7 cellular contexts compared by ENCODE assay signal in genomic region chr9:129139233-129139992, GRCh38. TPM values are rescaled to one million over a fixed set of nuclear protein-coding genes. Genes with fewer than 3 reads are reported as not detected.
DNase-seq lines count a peak whose midpoint lies in the region; ATAC-seq and TF ChIP-seq lines count a peak whose summit lies in the region.

No MANE protein-coding gene starts in this region.

- H3K4me3 Mint-ChIP-seq in activated CD8-positive, alpha-beta memory T cell treated with anti-CD3 and anti-CD28 coated beads, Interleukin-2, amount 10 ng/mL, durations not matched to agents 7 days and 5 days = peak overlapping the region; percentile 75
- peak overlapping the region; percentile 92 for H3K4me3 Mint-ChIP-seq in endothelial cell (ENCODE audit: unreplicated experiment)
- H3K4me3 Mint-ChIP-seq in mesothelial cell of epicardium = peak overlapping the region; percentile 75

- H3K36me3 Mint-ChIP-seq in activated CD8-positive, alpha-beta memory T cell treated with anti-CD3 and anti-CD28 coated beads, Interleukin-2, amount 10 ng/mL, durations not matched to agents 7 days and 5 days = peaks cover 15% of the 10 kb centered on the region
- peaks cover 21% of the 10 kb centered on the region for H3K36me3 Mint-ChIP-seq in endothelial cell (ENCODE audit: low read depth, unreplicated experiment)
- peaks cover 16% of the 10 kb centered on the region for H3K36me3 Mint-ChIP-seq in mesothelial cell of epicardium

- TF ChIP-seq CTCF in endothelial cell (IDR thresholded peaks at IDR 0.05; ENCODE audit: unreplicated experiment) (peak; percentile 98), mesothelial cell of epicardium (IDR thresholded peaks at IDR 0.05; ENCODE audit: unreplicated experiment) (peak; percentile 98)

- CTCF ChIA-PET in activated CD8-positive, alpha-beta memory T cell treated with anti-CD3 and anti-CD28 coated beads, Interleukin-2, amount 10 ng/mL, durations not matched to agents 7 days and 5 days (lab: Charles Lee) = interaction anchor here (0.6 to 14.9 kb wide), 37 partner anchors 12 to 1227 kb away, joined by 3 to 254 read pairs (median 4); partner anchors contain the start of genes C9orf50, IER5L, NTMT1 and PTPA

- peaks cover 45% of the 10 kb centered on the region for H3K4me1 Mint-ChIP-seq in activated CD8-positive, alpha-beta memory T cell treated with anti-CD3 and anti-CD28 coated beads, Interleukin-2, amount 10 ng/mL, durations not matched to agents 7 days and 5 days
- H3K4me1 Mint-ChIP-seq in endothelial cell (ENCODE audit: unreplicated experiment) = peaks cover 52% of the 10 kb centered on the region
- H3K4me1 Mint-ChIP-seq in mesothelial cell of epicardium = peaks cover 48% of the 10 kb centered on the region

- no peaks in the 10 kb centered on the region for H3K27me3 Mint-ChIP-seq in activated CD8-positive, alpha-beta memory T cell treated with anti-CD3 and anti-CD28 coated beads, Interleukin-2, amount 10 ng/mL, durations not matched to agents 7 days and 5 days
- H3K27me3 Mint-ChIP-seq in endothelial cell (ENCODE audit: unreplicated experiment) (peaks cover 10% of the 10 kb centered on the region), mesothelial cell of epicardium (ENCODE audit: low read depth) (no peaks in the 10 kb centered on the region)

- peak; percentile 32 for ATAC-seq in GM18498 (IDR thresholded peaks at IDR 0.05; ENCODE audit: unreplicated experiment)
- peak; percentile 49 for ATAC-seq in activated CD8-positive, alpha-beta memory T cell treated with anti-CD3 and anti-CD28 coated beads, Interleukin-2, amount 10 ng/mL, durations not matched to agents 7 days and 5 days

- DNase-seq in HUDEP-2 (lab: John Stamatoyannopoulos, UW; ENCODE audit: unreplicated experiment in 76 of 76) = peak in 66 of 76 experiments; percentile 11 to 81 (median 61)
- peak; percentile 87 for DNase-seq in NOMO-1 treated with dmso at 0.1 percent for 144 hours (lab: John Stamatoyannopoulos, UW; ENCODE audit: unreplicated experiment)
- peak; percentile 85 for DNase-seq in activated CD8-positive, alpha-beta memory T cell treated with anti-CD3 and anti-CD28 coated beads, Interleukin-2, amount 10 ng/mL, durations not matched to agents 7 days and 5 days
- peak; percentile 78 for DNase-seq in endothelial cell (ENCODE audit: low spot score)
- DNase-seq in mesothelial cell of epicardium (ENCODE audit: low spot score in 2 of 2, unreplicated experiment in 2 of 2) = peak in 1 of 2 experiments; percentile 75
- DNase-seq in stimulated activated CD8-positive, alpha-beta memory T cell treated with anti-CD3 and anti-CD28 coated beads, Interleukin-15, amount 100 ng/mL, for 4 hours (ENCODE audit: low read depth in 2 of 2) = peak; percentile 31 to 57

- H3K9me3 Mint-ChIP-seq in activated CD8-positive, alpha-beta memory T cell treated with anti-CD3 and anti-CD28 coated beads, Interleukin-2, amount 10 ng/mL, durations not matched to agents 7 days and 5 days (ENCODE audit: low read depth) = no peaks in the 10 kb centered on the region
- H3K9me3 Mint-ChIP-seq in endothelial cell (ENCODE audit: unreplicated experiment) (no peaks in the 10 kb centered on the region), mesothelial cell of epicardium (no peaks in the 10 kb centered on the region)

- peak overlapping the region; percentile 97 for H3K27ac Mint-ChIP-seq in activated CD8-positive, alpha-beta memory T cell treated with anti-CD3 and anti-CD28 coated beads, Interleukin-2, amount 10 ng/mL, durations not matched to agents 7 days and 5 days
- H3K27ac Mint-ChIP-seq in endothelial cell (ENCODE audit: unreplicated experiment) (peak overlapping the region; percentile 100), mesothelial cell of epicardium (peak overlapping the region; percentile 100)

RNA-seq across cellular contexts. Expression of gene PTPA, which starts 28.2 kb away (rescaled TPM):
- total RNA-seq in activated CD8-positive, alpha-beta memory T cell treated with anti-CD3 and anti-CD28 coated beads, Interleukin-2, amount 10 ng/mL, durations not matched to agents 7 days and 5 days = 100 to 1,000 TPM; 115 to 129 TPM
- total RNA-seq in endothelial cell (ENCODE audit: unreplicated experiment) (120 TPM), mesothelial cell of epicardium (157 to 164 TPM (median 160 TPM) in 3 replicates)

RNA-seq across cellular contexts. Expression of gene CRAT, which starts 28.8 kb away (rescaled TPM):
- 10 to 100 TPM; 14.1 to 17.6 TPM for total RNA-seq in activated CD8-positive, alpha-beta memory T cell treated with anti-CD3 and anti-CD28 coated beads, Interleukin-2, amount 10 ng/mL, durations not matched to agents 7 days and 5 days
- 42.9 TPM for total RNA-seq in endothelial cell (ENCODE audit: unreplicated experiment)
- 26.4 to 27.6 TPM (median 26.4 TPM) in 3 replicates for total RNA-seq in mesothelial cell of epicardium

RNA-seq across cellular contexts. Expression of gene IER5L, which starts 38.6 kb away (rescaled TPM):
- total RNA-seq in activated CD8-positive, alpha-beta memory T cell treated with anti-CD3 and anti-CD28 coated beads, Interleukin-2, amount 10 ng/mL, durations not matched to agents 7 days and 5 days = 1 to 10 TPM; 4.9 to 6.1 TPM
- total RNA-seq in endothelial cell (ENCODE audit: unreplicated experiment) (5.2 TPM), mesothelial cell of epicardium (31.3 to 34.7 TPM (median 31.9 TPM) in 3 replicates)

RNA-seq across cellular contexts. Expression of gene DOLPP1, which starts 58.5 kb away (rescaled TPM):
- total RNA-seq in activated CD8-positive, alpha-beta memory T cell treated with anti-CD3 and anti-CD28 coated beads, Interleukin-2, amount 10 ng/mL, durations not matched to agents 7 days and 5 days = 10 to 100 TPM; 18.5 to 23.7 TPM
- total RNA-seq in endothelial cell (ENCODE audit: unreplicated experiment) (21.4 TPM), mesothelial cell of epicardium (16.9 to 21.5 TPM (median 20.0 TPM) in 3 replicates)
